ENCODE assay signal across 1 cellular context in the genomic region with DNA sequence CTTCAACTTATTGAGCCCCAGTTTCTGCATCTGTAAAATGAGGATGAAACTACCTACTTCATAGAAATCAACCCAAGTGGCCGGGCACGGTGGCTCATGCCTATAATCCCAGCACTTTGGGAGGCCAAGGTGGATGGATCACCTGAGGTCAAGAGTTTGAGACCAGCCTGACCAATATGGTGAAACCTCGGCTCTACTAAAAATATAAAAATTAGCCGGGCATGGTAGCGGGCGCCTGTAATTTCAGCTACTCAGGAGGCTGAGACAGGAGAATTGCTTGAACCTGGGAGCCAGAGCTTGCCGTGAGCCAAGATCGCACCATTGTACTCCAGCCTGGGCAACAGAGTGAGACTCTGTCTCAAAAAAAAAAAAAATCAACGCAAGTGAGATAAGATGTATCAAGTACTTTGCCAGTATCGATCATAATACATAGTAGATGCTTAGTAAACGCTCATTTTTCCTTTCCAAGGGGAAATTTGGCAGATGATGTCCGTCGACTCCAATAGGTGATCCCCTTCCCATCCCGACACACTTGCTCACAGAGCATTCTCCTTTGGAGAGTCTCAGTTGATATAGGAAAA.
TF ChIP-seq lines count a peak whose summit lies in the region.

No MANE protein-coding gene starts in this region.

TF ChIP-seq in A549, 52 proteins besides CTCF, POLR2A, EP300 and RAD21:
- TF ChIP-seq TP53 (CRISPR knock-in tag; IDR thresholded peaks at IDR 0.05), result 0 out of 2 replicates have a peak, but pooled peaks have one; percentile 17
- TF ChIP-seq KDM1A (IDR thresholded peaks at IDR 0.05; ENCODE audit: low read depth), result 0 out of 2 replicates have a peak, but pooled peaks have one; percentile 21
